8 cellular contexts compared by ENCODE assay signal in genomic region chr7:130493275-130493868, GRCh38. TPM values are rescaled to one million over a fixed set of nuclear protein-coding genes. Genes with fewer than 3 reads are reported as not detected.
DNase-seq lines count a peak whose midpoint lies in the region; ATAC-seq, FAIRE-seq and TF ChIP-seq lines count a peak whose summit lies in the region.

No MANE protein-coding gene starts in this region.

- H3K9me2 ChIP-seq in PC-3 (replicated peaks; ENCODE audit: low read length): no peaks in the 10 kb centered on the region

- H3F3A ChIP-seq in PC-3 (ENCODE audit: low read length, unreplicated experiment): no peaks in the 10 kb centered on the region

- no peaks in the 10 kb centered on the region for H3K9me3 Mint-ChIP-seq in activated naive CD4-positive, alpha-beta T cell treated with anti-CD3 and anti-CD28 coated beads, Interleukin-2, amount 50 U/mL, for 24 hours
- no peaks in the 10 kb centered on the region for H3K9me3 Mint-ChIP-seq in astrocyte (ENCODE audit: unreplicated experiment)

- H3K9me3 ChIP-seq in astrocyte (ENCODE audit: insufficient read depth, low read depth, low read length): no peaks in the 10 kb centered on the region
- H3K9me3 ChIP-seq in left lung: no peaks in the 10 kb centered on the region
- no peaks in the 10 kb centered on the region for H3K9me3 ChIP-seq in tibial artery
- H3K9me3 ChIP-seq in PC-3 (ENCODE audit: low read length): no peaks in the 10 kb centered on the region

- H3K27ac ChIP-seq in astrocyte (ENCODE audit: low read depth, low read length) (peak overlapping the region; percentile 34), left lung (no peak overlapping the region), tibial artery (no peak overlapping the region), PC-3 (ENCODE audit: low read length) (no peak overlapping the region)

- no TSS peak for BruUV-seq in PC-3 (replicated peaks; lab: Mats Ljungman, UMichigan)

- peaks cover 16% of the 10 kb centered on the region for H3K4me1 Mint-ChIP-seq in activated naive CD4-positive, alpha-beta T cell treated with anti-CD3 and anti-CD28 coated beads, Interleukin-2, amount 50 U/mL, for 24 hours
- peaks cover 24% of the 10 kb centered on the region for H3K4me1 Mint-ChIP-seq in astrocyte (ENCODE audit: low read depth, unreplicated experiment)

- H3K9ac ChIP-seq in astrocyte (ENCODE audit: low read length): peak overlapping the region; percentile 87
- H3K9ac ChIP-seq in PC-3 (ENCODE audit: low read length): no peak overlapping the region

- CTCF ChIA-PET in PC-3 (lab: Charles Lee): no interaction called here

- peak overlapping the region; percentile 47 for H3K4me3 Mint-ChIP-seq in activated naive CD4-positive, alpha-beta T cell treated with anti-CD3 and anti-CD28 coated beads, Interleukin-2, amount 50 U/mL, for 24 hours
- H3K4me3 Mint-ChIP-seq in astrocyte (ENCODE audit: unreplicated experiment): peak overlapping the region; percentile 91

- H3K36me3 ChIP-seq in astrocyte (ENCODE audit: insufficient read depth, low read length) (peaks cover 9% of the 10 kb centered on the region), left lung (peaks cover 0 to 7% of the 10 kb centered on the region in 2 donors), tibial artery (peaks cover 0 to 9% (median 0%) of the 10 kb centered on the region in 3 donors), PC-3 (ENCODE audit: low read depth, low read length) (peaks cover 3% of the 10 kb centered on the region; the same call in 1 of the 2 replicates)

- H3K27me3 Mint-ChIP-seq in activated naive CD4-positive, alpha-beta T cell treated with anti-CD3 and anti-CD28 coated beads, Interleukin-2, amount 50 U/mL, for 24 hours: peaks cover 25% of the 10 kb centered on the region
- H3K27me3 Mint-ChIP-seq in astrocyte (ENCODE audit: low read depth, unreplicated experiment): no peaks in the 10 kb centered on the region

- intact Hi-C loops in left lung (cut with DNase I) (no loop called here), tibial artery (cut with DNase I; ENCODE audit: low total_unique reads) (no loop called here), PC-3 (cut with micrococcal nuclease) (no loop called here)

- no peak for FAIRE-seq in astrocyte (lab: Jason Lieb, UNC)

- TF ChIP-seq CTCF in astrocyte (IDR thresholded peaks at IDR 0.05; ENCODE audit: insufficient read depth, low read depth, low read length) (no peak), left lung (IDR thresholded peaks at IDR 0.05) (no peak), tibial artery (IDR thresholded peaks at IDR 0.05) (no peak), PC-3 (conservative IDR thresholded peaks at IDR 0.05; ENCODE audit: low read depth, low read length) (no peak)

- no peak for DNase-seq in activated naive CD4-positive, alpha-beta T cell treated with anti-CD3 and anti-CD28 coated beads, Interleukin-2, amount 50 U/mL, for 16 hours
- DNase-seq in astrocyte (ENCODE audit: low read depth): no peak
- DNase-seq in left lung: peak in 1 of 2 donors; percentile 37
- DNase-seq in tibial artery: no peak
- no peak for DNase-seq in PC-3
- DNase-seq in ureter (ENCODE audit: low spot score): no peak

- H3K79me2 ChIP-seq in astrocyte (ENCODE audit: insufficient read depth, low read length) (peaks cover 49% of the 10 kb centered on the region), PC-3 (ENCODE audit: low read length) (peaks cover 38% of the 10 kb centered on the region)

- H3K4me3 ChIP-seq in astrocyte (ENCODE audit: insufficient read depth, low read depth, low read length) (peak overlapping the region; percentile 65), left lung (peak overlapping the region; percentile 22 to 31), tibial artery (peak overlapping the region; percentile 46 to 54), PC-3 (ENCODE audit: low read length) (no peak overlapping the region)

- peaks cover 2% of the 10 kb centered on the region for H3K36me3 Mint-ChIP-seq in activated naive CD4-positive, alpha-beta T cell treated with anti-CD3 and anti-CD28 coated beads, Interleukin-2, amount 50 U/mL, for 24 hours
- peaks cover 6% of the 10 kb centered on the region for H3K36me3 Mint-ChIP-seq in astrocyte (ENCODE audit: low read depth, unreplicated experiment)

- H2AFZ ChIP-seq in astrocyte (ENCODE audit: low read depth, low read length) (no peak overlapping the region), PC-3 (ENCODE audit: low read length) (no peak overlapping the region)

- no peak overlapping the region for H3K27ac Mint-ChIP-seq in activated naive CD4-positive, alpha-beta T cell treated with anti-CD3 and anti-CD28 coated beads, Interleukin-2, amount 50 U/mL, for 24 hours
- H3K27ac Mint-ChIP-seq in astrocyte (ENCODE audit: unreplicated experiment): peak overlapping the region; percentile 73

- ATAC-seq in left lung (no peak), HG02981 (IDR thresholded peaks at IDR 0.05; ENCODE audit: unreplicated experiment) (no peak), PC-3 (no peak)

- H3K27me3 ChIP-seq in astrocyte (ENCODE audit: insufficient read depth, low read length): no peaks in the 10 kb centered on the region
- peaks cover 0 to 57% of the 10 kb centered on the region in 2 donors for H3K27me3 ChIP-seq in left lung
- H3K27me3 ChIP-seq in tibial artery: no peaks in the 10 kb centered on the region
- H3K27me3 ChIP-seq in PC-3 (ENCODE audit: low read length): no peaks in the 10 kb centered on the region

- H4K20me1 ChIP-seq in astrocyte (ENCODE audit: insufficient read depth, low read length) (peaks cover 31% of the 10 kb centered on the region), PC-3 (ENCODE audit: low read length) (no peaks in the 10 kb centered on the region)

- H3K4me2 ChIP-seq in astrocyte (ENCODE audit: low read length) (peak overlapping the region; percentile 77), PC-3 (ENCODE audit: low read length) (no peak overlapping the region)

- POLR2A ChIA-PET in PC-3 (lab: Charles Lee; ENCODE audit: unreplicated experiment): no interaction called here

- H3K4me1 ChIP-seq in astrocyte (ENCODE audit: insufficient read depth, low read length): peaks cover 35% of the 10 kb centered on the region
- H3K4me1 ChIP-seq in left lung: peaks cover 0 to 12% of the 10 kb centered on the region in 2 donors
- H3K4me1 ChIP-seq in tibial artery: peaks cover 0 to 31% (median 8%) of the 10 kb centered on the region in 4 donors
- no peaks in the 10 kb centered on the region for H3K4me1 ChIP-seq in PC-3 (ENCODE audit: insufficient read depth, low read length)

RNA-seq across cellular contexts. Expression of gene MEST, which starts 1.5 kb away (rescaled TPM):
- total RNA-seq in astrocyte (170 and 214 TPM in 2 replicates), left lung (100 to 1,000 TPM; 101 to 104 TPM), PC-3 (2014; rRNA removed) (21.1 and 25.2 TPM in 2 replicates), ureter (28.9 TPM)

RNA-seq across cellular contexts. Expression of gene CEP41, which starts 52.6 kb away (rescaled TPM):
- 16.4 and 17.3 TPM in 2 replicates for total RNA-seq in astrocyte
- 10 to 100 TPM; 12.4 to 16.0 TPM for total RNA-seq in left lung
- 10.4 and 10.7 TPM in 2 replicates for total RNA-seq in PC-3 (2014; rRNA removed)
- 16.4 TPM for total RNA-seq in ureter
